In genomic region chrX:138128025-138128671, GRCh38 we compare ENCODE assay signal across 8 cellular contexts.
A peak's percentile ranks its signal among the peaks of the same experiment; 100 is the strongest.
DNase-seq lines count a peak whose midpoint lies in the region; ATAC-seq and TF ChIP-seq lines count a peak whose summit lies in the region.

No MANE protein-coding gene starts in this region.

- H3K9me3 Mint-ChIP-seq in MCF 10A (ENCODE audit: unreplicated experiment): no peaks in the 10 kb centered on the region

- TF ChIP-seq POLR2A in breast epithelium (IDR thresholded peaks at IDR 0.05): no peak

- no peaks in the 10 kb centered on the region for H3K9me3 ChIP-seq in breast epithelium
- no peaks in the 10 kb centered on the region for H3K9me3 ChIP-seq in RWPE2 (ENCODE audit: severe bottlenecking)

- CTCF ChIA-PET in MCF 10A (lab: Yijun Ruan, JAX): interaction anchor here (0.5 to 3.1 kb wide), 20 partner anchors 8 to 1492 kb away, joined by 3 to 34 read pairs (median 3); no protein-coding TSS in a partner anchor

- POLR2A ChIA-PET in MCF 10A (lab: Yijun Ruan, JAX): interaction anchor here (0.6 kb wide), 2 partner anchors 389 to 630 kb away, joined by 3 to 4 read pairs; no protein-coding TSS in a partner anchor

- no TSS peak for BruUV-seq in MCF 10A (replicated peaks; lab: Mats Ljungman, UMichigan)

- H3K4me3 ChIP-seq in breast epithelium: no peak overlapping the region
- no peak overlapping the region for H3K4me3 ChIP-seq in RWPE2 (ENCODE audit: severe bottlenecking)

- peaks cover 11% of the 10 kb centered on the region for H3K27me3 Mint-ChIP-seq in MCF 10A (ENCODE audit: insufficient read depth, unreplicated experiment)

- intact Hi-C loops in MCF 10A (cut with micrococcal nuclease) (loop anchor here (1.0 kb wide), 1 partner anchor 617 kb away; no protein-coding TSS in a partner anchor), breast epithelium (cut with DNase I; ENCODE audit: low total_unique reads) (no loop called here), sciatic nerve (cut with DNase I) (no loop called here)

- no peaks in the 10 kb centered on the region for H3K36me3 Mint-ChIP-seq in MCF 10A (ENCODE audit: insufficient read depth, unreplicated experiment)

- DNase-seq in MCF 10A (ENCODE audit: unreplicated experiment): peak; percentile 49
- no peak for DNase-seq in breast epithelium (ENCODE audit: low spot score in 2 of 2)
- no peak for DNase-seq in RWPE2 (ENCODE audit: low spot score)
- DNase-seq in fibroblast of the conjunctiva (ENCODE audit: low read depth): peak; percentile 3
- DNase-seq in sciatic nerve (ENCODE audit: low spot score): no peak
- DNase-seq in DMS79 (lab: John Stamatoyannopoulos, UW): no peak

- peak; percentile 54 for TF ChIP-seq CTCF in MCF 10A (IDR thresholded peaks at IDR 0.05; ENCODE audit: unreplicated experiment)
- TF ChIP-seq CTCF in breast epithelium (IDR thresholded peaks at IDR 0.05): peak in 1 of 3 donors; percentile 27
- peak; percentile 46 for TF ChIP-seq CTCF in RWPE2 (IDR thresholded peaks at IDR 0.05; ENCODE audit: poor library complexity, severe bottlenecking)

- H3K4me1 Mint-ChIP-seq in MCF 10A (ENCODE audit: insufficient read depth, unreplicated experiment): peaks cover 5% of the 10 kb centered on the region

- peaks cover 0 to 47% of the 10 kb centered on the region in 2 donors for H3K27me3 ChIP-seq in breast epithelium
- H3K27me3 ChIP-seq in RWPE2 (ENCODE audit: insufficient read depth, poor library complexity, severe bottlenecking): no peaks in the 10 kb centered on the region

- H3K27ac ChIP-seq in breast epithelium (no peak overlapping the region), RWPE2 (ENCODE audit: poor library complexity, severe bottlenecking) (no peak overlapping the region)

- H3K27ac Mint-ChIP-seq in MCF 10A (ENCODE audit: low read depth, unreplicated experiment): no peak overlapping the region

- no peak overlapping the region for H3K4me3 Mint-ChIP-seq in MCF 10A (ENCODE audit: unreplicated experiment)

- ATAC-seq in GM21367 (IDR thresholded peaks at IDR 0.05; ENCODE audit: unreplicated experiment): peak; percentile 91
- ATAC-seq in HG03558 (IDR thresholded peaks at IDR 0.05; ENCODE audit: extremely low read depth, unreplicated experiment): peak; percentile 68
- peak; percentile 66 for ATAC-seq in RWPE2 (ENCODE audit: low read depth)
- ATAC-seq in sciatic nerve: peak; percentile 45

- no peaks in the 10 kb centered on the region for H3K4me1 ChIP-seq in breast epithelium
- no peaks in the 10 kb centered on the region for H3K4me1 ChIP-seq in RWPE2 (ENCODE audit: insufficient read depth, poor library complexity, severe bottlenecking)

- H3K36me3 ChIP-seq in breast epithelium: no peaks in the 10 kb centered on the region
- no peaks in the 10 kb centered on the region for H3K36me3 ChIP-seq in RWPE2 (ENCODE audit: low read depth)

Comparison
In these comparisons a context has a peak if more than half of its experiments do, and no peak if none do; other contexts are left out.
1. DNase-seq: peak in MCF 10A (single experiment) and fibroblast of the conjunctiva (single experiment); none in breast epithelium (0 of 2), RWPE2 (single experiment), sciatic nerve (single experiment) and DMS79 (single experiment).
2. Peak in every context shown above with its lines, with median percentiles within 50 percentile points of each other: ATAC-seq.